Comparison of ENCODE assay signal across 8 cellular contexts in the genomic region with DNA sequence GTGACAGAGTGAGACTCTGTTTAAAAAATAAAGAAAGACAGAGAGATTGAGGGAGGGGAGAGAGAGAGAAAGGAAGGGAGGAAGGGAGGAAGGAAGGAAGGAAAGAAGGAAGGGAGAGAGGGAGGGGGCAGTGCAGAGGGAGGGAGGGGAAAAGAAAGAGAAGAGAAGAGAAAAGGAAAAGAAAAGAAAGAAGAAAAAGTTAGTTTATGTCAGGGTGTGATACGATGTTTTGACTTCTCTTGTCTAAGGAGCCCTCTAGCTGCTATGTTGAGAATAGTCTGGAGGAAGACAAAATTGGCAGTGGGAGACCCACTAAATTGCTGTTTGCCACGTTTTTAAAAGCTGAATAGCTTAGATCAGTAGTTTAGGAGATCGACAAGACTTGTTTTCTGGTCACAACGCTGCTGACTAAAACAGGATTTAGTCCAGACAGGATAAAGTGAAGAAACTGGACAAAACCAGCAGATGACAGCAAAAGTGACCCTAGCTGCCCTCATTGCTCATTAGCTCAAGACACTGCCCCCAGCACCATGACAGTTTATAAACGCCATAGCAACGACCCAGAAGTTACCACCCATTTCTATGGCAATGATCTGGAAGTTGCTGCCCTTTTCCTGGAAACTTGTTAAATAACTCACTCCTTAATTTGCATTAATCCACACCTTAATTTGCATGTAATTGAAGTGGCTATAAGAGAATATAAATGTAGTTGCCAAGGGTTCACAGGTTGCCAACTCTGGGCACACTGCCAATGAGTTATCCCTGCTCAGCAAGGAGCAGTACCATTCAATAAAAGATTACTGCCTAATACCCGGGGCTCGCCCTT. TPM values are rescaled to one million over a fixed set of nuclear protein-coding genes. Genes with fewer than 3 reads are reported as not detected.
DNase-seq lines count a peak whose midpoint lies in the region; ATAC-seq, FAIRE-seq and TF ChIP-seq lines count a peak whose summit lies in the region.

No MANE protein-coding gene starts in this region.

- no peak overlapping the region for H2BK15ac ChIP-seq in neuronal stem cell (ENCODE audit: low read length)

- H3K23ac ChIP-seq in neuronal stem cell (ENCODE audit: low read depth, low read length, poor library complexity), result no peak overlapping the region

- H3K14ac ChIP-seq in neuronal stem cell (ENCODE audit: low read length), result no peak overlapping the region

- no peak overlapping the region for H2BK5ac ChIP-seq in neuronal stem cell (ENCODE audit: low read length)

- no peaks in the 10 kb centered on the region for H3K79me2 ChIP-seq in DOHH2 (ENCODE audit: control insufficient read depth, low read length)

- no peaks in the 10 kb centered on the region for H3K36me3 ChIP-seq in DOHH2 (ENCODE audit: control insufficient read depth, low read length)
- no peaks in the 10 kb centered on the region for H3K36me3 ChIP-seq in bronchial epithelial cell (ENCODE audit: control insufficient read depth, insufficient read depth, low read length)
- H3K36me3 ChIP-seq in neuronal stem cell (replicated peaks in 1 of 2; ENCODE audit: control insufficient read depth in 2 of 2, insufficient read depth in 2 of 2, low read length in 2 of 2), result no peaks in the 10 kb centered on the region

- no peak overlapping the region for H4K8ac ChIP-seq in neuronal stem cell (ENCODE audit: low read depth, low read length)

- H2AK5ac ChIP-seq in neuronal stem cell (ENCODE audit: low read depth, low read length), result no peak overlapping the region

- DNase-seq in NCI-H1092 (lab: John Stamatoyannopoulos, UW) (peak; percentile 46), bronchial epithelial cell (ENCODE audit: low read depth) (peak; percentile 52), neuronal stem cell (ENCODE audit: low spot score) (no peak), iPS-NIHi7 (ENCODE audit: extremely low spot score) (no peak), hepatic stellate cell (ENCODE audit: low spot score) (no peak), NCI-H510A (lab: John Stamatoyannopoulos, UW) (no peak)

- H3K9me3 ChIP-seq in DOHH2 (ENCODE audit: control insufficient read depth, insufficient read depth, low read length) (no peaks in the 10 kb centered on the region), neuronal stem cell (replicated peaks in 1 of 2; ENCODE audit: control insufficient read depth in 2 of 2, insufficient read depth in 1 of 2, low read depth in 1 of 2, low read length in 2 of 2) (no peaks in the 10 kb centered on the region)

- no peak overlapping the region for H3K18ac ChIP-seq in neuronal stem cell (ENCODE audit: low read length)

- H3K4me3 ChIP-seq in DOHH2 (ENCODE audit: low read length) (no peak overlapping the region), bronchial epithelial cell (ENCODE audit: low read depth, low read length) (no peak overlapping the region), neuronal stem cell (ENCODE audit: low read length in 2 of 2) (no peak overlapping the region)

- TF ChIP-seq CTCF in DOHH2 (IDR thresholded peaks at IDR 0.05; ENCODE audit: low read depth, low read length, poor library complexity, severe bottlenecking) (peak; percentile 47), bronchial epithelial cell (IDR thresholded peaks at IDR 0.05; ENCODE audit: insufficient read depth, low read length, severe bottlenecking) (peak; percentile 69)

- FAIRE-seq in bronchial epithelial cell (lab: Jason Lieb, UNC), result peak; percentile 32

- H3K9ac ChIP-seq in neuronal stem cell (ENCODE audit: low read depth, low read length, poor library complexity), result no peak overlapping the region

- no peak overlapping the region for H3K4ac ChIP-seq in neuronal stem cell (ENCODE audit: low read length)

- no peaks in the 10 kb centered on the region for H4K20me1 ChIP-seq in DOHH2 (ENCODE audit: control insufficient read depth, insufficient read depth, low read depth, low read length)

- H3F3A ChIP-seq in DOHH2 (ENCODE audit: control insufficient read depth, insufficient read depth), result no peaks in the 10 kb centered on the region

- H3K4me1 ChIP-seq in DOHH2 (ENCODE audit: control insufficient read depth, low read length), result no peaks in the 10 kb centered on the region
- H3K4me1 ChIP-seq in neuronal stem cell (ENCODE audit: control insufficient read depth in 2 of 2, insufficient read depth in 1 of 2, low read depth in 1 of 2, low read length in 2 of 2), result no peaks in the 10 kb centered on the region

- no CpG with 5 or more reads among the region's 8 CpGs for WGBS in neuronal stem cell (ENCODE audit: extremely low coverage in 2 of 2, insufficient read length in 2 of 2, insufficient replicate concordance in 1 of 2), 2 donors

- ATAC-seq in HG03520 (IDR thresholded peaks at IDR 0.05; ENCODE audit: unreplicated experiment), result no peak

- no peak overlapping the region for H3K4me2 ChIP-seq in DOHH2 (ENCODE audit: low read length)
- H3K4me2 ChIP-seq in neuronal stem cell (ENCODE audit: insufficient read depth, low read length, poor library complexity, severe bottlenecking), result no peak overlapping the region

- H3K27me3 ChIP-seq in DOHH2 (ENCODE audit: control insufficient read depth, low read length) (no peaks in the 10 kb centered on the region), bronchial epithelial cell (ENCODE audit: control insufficient read depth, insufficient read depth, low read length) (no peaks in the 10 kb centered on the region), neuronal stem cell (ENCODE audit: control insufficient read depth in 3 of 3, insufficient read depth in 3 of 3, low read depth in 1 of 3, low read length in 3 of 3) (no peaks in the 10 kb centered on the region)

- peak overlapping the region; percentile 53 for H2AFZ ChIP-seq in neuronal stem cell (ENCODE audit: low read length)

- no peak overlapping the region for H2BK12ac ChIP-seq in neuronal stem cell (ENCODE audit: low read length)

- no peaks in the 10 kb centered on the region for H3K79me1 ChIP-seq in neuronal stem cell (ENCODE audit: low read depth, low read length)

- H3K27ac ChIP-seq in DOHH2 (ENCODE audit: low read depth, low read length) (no peak overlapping the region), neuronal stem cell (replicated peaks; ENCODE audit: low read length) (no peak overlapping the region)

- no peak overlapping the region for H2BK120ac ChIP-seq in neuronal stem cell (ENCODE audit: low read depth, low read length)

- H3K9me2 ChIP-seq in DOHH2 (replicated peaks; ENCODE audit: control insufficient read depth, low read length), result no peaks in the 10 kb centered on the region

- H4K91ac ChIP-seq in neuronal stem cell (ENCODE audit: low read depth, low read length, poor library complexity), result no peak overlapping the region

RNA-seq across cellular contexts. Expression of a gene that starts 11.1 kb away (rescaled TPM):
- 0.26 TPM in 1 of 2 replicates, not detected in the other for total RNA-seq in bronchial epithelial cell
- not detected for polyA plus RNA-seq in neuronal stem cell (2013, experiment 1 of 2)
- not detected for polyA plus RNA-seq in neuronal stem cell (2013, experiment 2 of 2)

RNA-seq across cellular contexts. Expression of a gene that starts 39.6 kb away (rescaled TPM):
- 6.6 and 87.9 TPM in 2 replicates for total RNA-seq in bronchial epithelial cell
- polyA plus RNA-seq in neuronal stem cell (2013, experiment 1 of 2), result 0.59 TPM
- 0.68 TPM for polyA plus RNA-seq in neuronal stem cell (2013, experiment 2 of 2)

Comparison
In these comparisons a context has a peak if more than half of its experiments do, and no peak if none do; other contexts are left out.
1. DNase-seq: peak in NCI-H1092 (single experiment) and bronchial epithelial cell (single experiment); none in neuronal stem cell (single experiment), iPS-NIHi7 (single experiment), hepatic stellate cell (single experiment) and NCI-H510A (single experiment).